In the genomic region with DNA sequence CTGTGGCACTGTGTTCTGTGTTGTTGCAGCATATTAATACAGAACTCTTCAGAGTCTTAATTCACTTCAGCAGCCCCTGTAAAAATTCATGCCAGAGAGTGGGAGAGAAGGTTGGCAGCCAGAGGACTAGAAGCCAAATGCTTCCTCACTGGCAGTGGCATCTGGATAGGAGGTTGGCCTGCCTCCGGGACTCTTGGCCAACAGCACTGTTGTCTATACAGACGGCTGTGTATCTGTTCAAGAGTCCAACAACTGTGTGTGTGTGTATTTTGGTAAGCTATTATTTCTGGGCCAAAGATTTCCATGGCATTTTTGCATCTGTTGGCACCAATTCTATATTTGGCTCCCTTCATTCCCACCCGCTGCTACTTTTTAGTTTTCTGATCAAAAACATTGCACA, we compare ENCODE assay signal across 13 cellular contexts.
DNase-seq lines count a peak whose midpoint lies in the region; ATAC-seq and TF ChIP-seq lines count a peak whose summit lies in the region.
"Had no signal": no experiment of that assay in that cellular context is flagged by ENCODE, and none has a peak within 500 bp of the region (broad histone marks: within the 10 kb centered on the region; RNA-seq: fewer than 3 reads in every experiment).

No MANE protein-coding gene starts in this region.

- no peaks in the 10 kb centered on the region for H3K36me3 ChIP-seq in left ventricle myocardium inferior
- H3K36me3 ChIP-seq: BE2C had no signal

- H3K9me3 ChIP-seq in left ventricle myocardium inferior (replicated peaks): no peaks in the 10 kb centered on the region
- H3K9me3 ChIP-seq: BE2C had no signal

- no peaks in the 10 kb centered on the region for H3K27me3 ChIP-seq in left ventricle myocardium inferior (ENCODE audit: low read depth)
- H3K27me3 ChIP-seq: BE2C had no signal

- no peak for ATAC-seq in GM21717 (IDR thresholded peaks at IDR 0.05; ENCODE audit: unreplicated experiment)
- no peak for ATAC-seq in GM21390 (IDR thresholded peaks at IDR 0.05; ENCODE audit: unreplicated experiment)
- ATAC-seq: Panc1 had no signal

- H3K4me3 ChIP-seq in left ventricle myocardium inferior (no peak overlapping the region), foreskin fibroblast (ENCODE audit: low read depth in 1 of 2, low read length in 2 of 2) (no peak overlapping the region)

- intact Hi-C loops in left ventricle myocardium inferior (cut with micrococcal nuclease): loop anchor here (5.0 kb wide), 1 partner anchor 218 kb away; no protein-coding TSS in a partner anchor

- no peak for TF ChIP-seq CTCF in left ventricle myocardium inferior (IDR thresholded peaks at IDR 0.05; ENCODE audit: borderline replicate concordance)
- TF ChIP-seq CTCF in foreskin fibroblast (IDR thresholded peaks at IDR 0.05; ENCODE audit: low read depth, low read length): no peak

- DNase-seq in NCI-H1694 (lab: John Stamatoyannopoulos, UW): peak; percentile 56
- DNase-seq in amygdala (lab: John Stamatoyannopoulos, UW): peak in 45 of 56 donors; percentile 5 to 80 (median 40)
- DNase-seq in left ventricle myocardium inferior: peak; percentile 41
- peak; percentile 89 for DNase-seq in pons (ENCODE audit: low spot score)
- no peak for DNase-seq in foreskin fibroblast
- DNase-seq: BE2C; CD4-positive, alpha-beta memory T cell; KBM-7; NCI-H2107; NCI-H345 had no signal

- peaks cover 13% of the 10 kb centered on the region for H3K4me1 ChIP-seq in left ventricle myocardium inferior

- no peak overlapping the region for H3K27ac ChIP-seq in left ventricle myocardium inferior (replicated peaks)

Comparison
In these comparisons a context has a peak if more than half of its experiments do, and no peak if none do; other contexts are left out.
1. DNase-seq: peak in NCI-H1694 (single experiment), amygdala (45 of 56), left ventricle myocardium inferior (single experiment) and pons (single experiment); none in foreskin fibroblast (0 of 2).